In genomic region chr12:24080465-24080864, GRCh38 we compare ENCODE assay signal across 1 cellular context.
TF ChIP-seq lines count a peak whose summit lies in the region.

No MANE protein-coding gene starts in this region.

TF ChIP-seq in HepG2, 621 proteins besides CTCF, POLR2A, EP300 and RAD21 (continued from another document and continues in another):
- TF ChIP-seq GMEB1 (CRISPR knock-in tag; IDR thresholded peaks at IDR 0.05; ENCODE audit: borderline replicate concordance) (no peak), PLRG1 (conservative IDR thresholded peaks at IDR 0.05) (no peak), PAXIP1 (CRISPR knock-in tag; conservative IDR thresholded peaks at IDR 0.05) (peak; percentile 99), NRL (CRISPR knock-in tag; IDR thresholded peaks at IDR 0.05; ENCODE audit: borderline replicate concordance) (no peak), KDM5B (CRISPR knock-in tag; IDR thresholded peaks at IDR 0.05; ENCODE audit: borderline replicate concordance) (no peak), MAZ (IDR thresholded peaks at IDR 0.05; ENCODE audit: borderline replicate concordance, low read depth, low read length) (no peak), MAZ (CRISPR knock-in tag; IDR thresholded peaks at IDR 0.05; ENCODE audit: low read depth) (no peak), MEIS1 (CRISPR knock-in tag; IDR thresholded peaks at IDR 0.05; ENCODE audit: borderline replicate concordance) (peak; percentile 50; the same call in 1 of the 2 replicates), SP2 (CRISPR knock-in tag; IDR thresholded peaks at IDR 0.05) (no peak), SALL2 (CRISPR knock-in tag; IDR thresholded peaks at IDR 0.05) (no peak), ISX (CRISPR knock-in tag; conservative IDR thresholded peaks at IDR 0.05) (no peak), IKZF5 (CRISPR knock-in tag; IDR thresholded peaks at IDR 0.05) (peak; percentile 53; the same call in 1 of the 2 replicates), ZBTB39 (CRISPR knock-in tag; IDR thresholded peaks at IDR 0.05) (no peak), LCORL (IDR thresholded peaks at IDR 0.05) (peak; percentile 98), LCORL (CRISPR knock-in tag; IDR thresholded peaks at IDR 0.05) (peak; percentile 91), ATF1 (CRISPR knock-in tag; IDR thresholded peaks at IDR 0.05) (peak; percentile 72), CC2D1A (CRISPR knock-in tag; IDR thresholded peaks at IDR 0.05) (no peak), ZNF331 (CRISPR knock-in tag; IDR thresholded peaks at IDR 0.05) (peak; percentile 66), PRDM15 (CRISPR knock-in tag; IDR thresholded peaks at IDR 0.05) (no peak), TBL1XR1 (IDR thresholded peaks at IDR 0.05; ENCODE audit: borderline replicate concordance, low read length, partially characterized antibody) (no peak), AKAP8 (CRISPR knock-in tag; IDR thresholded peaks at IDR 0.05) (no peak), DNMT1 (CRISPR knock-in tag; IDR thresholded peaks at IDR 0.05) (no peak), ZSCAN30 (CRISPR knock-in tag; IDR thresholded peaks at IDR 0.05) (no peak), BATF2 (CRISPR knock-in tag; IDR thresholded peaks at IDR 0.05) (no peak), NCOA2 (CRISPR knock-in tag; IDR thresholded peaks at IDR 0.05) (peak; percentile 97), SP4 (CRISPR knock-in tag; IDR thresholded peaks at IDR 0.05) (no peak), ZNF253 (CRISPR knock-in tag; IDR thresholded peaks at IDR 0.05; ENCODE audit: borderline replicate concordance) (no peak), SYNCRIP (IDR thresholded peaks at IDR 0.05; ENCODE audit: insufficient read depth, low read depth, low read length) (no peak), ZNF362 (CRISPR knock-in tag; IDR thresholded peaks at IDR 0.05; ENCODE audit: borderline replicate concordance) (peak; percentile 62; the same call in 1 of the 2 replicates), JARID2 (CRISPR knock-in tag; IDR thresholded peaks at IDR 0.05; ENCODE audit: insufficient replicate concordance) (no peak), ZNF101 (CRISPR knock-in tag; IDR thresholded peaks at IDR 0.05; ENCODE audit: borderline replicate concordance, low read depth) (no peak), ZNF350 (CRISPR knock-in tag; IDR thresholded peaks at IDR 0.05; ENCODE audit: borderline replicate concordance, low read depth) (no peak), ZBTB21 (CRISPR knock-in tag; IDR thresholded peaks at IDR 0.05) (no peak), NFAT5 (CRISPR knock-in tag; IDR thresholded peaks at IDR 0.05) (no peak), ZNF382 (CRISPR knock-in tag; IDR thresholded peaks at IDR 0.05; ENCODE audit: borderline replicate concordance) (no peak), SIX4 (CRISPR knock-in tag; IDR thresholded peaks at IDR 0.05) (peak; percentile 80), SOX5 (CRISPR knock-in tag; IDR thresholded peaks at IDR 0.05; ENCODE audit: borderline replicate concordance) (peak; percentile 96), ZNF34 (CRISPR knock-in tag; IDR thresholded peaks at IDR 0.05; ENCODE audit: borderline replicate concordance) (no peak), ZNF367 (CRISPR knock-in tag; IDR thresholded peaks at IDR 0.05; ENCODE audit: borderline replicate concordance) (no peak), ZNF75D (CRISPR knock-in tag; IDR thresholded peaks at IDR 0.05; ENCODE audit: borderline replicate concordance) (no peak)
